8 cellular contexts compared by ENCODE assay signal in genomic region chr9:129483467-129484324, GRCh38.
DNase-seq lines count a peak whose midpoint lies in the region; ATAC-seq and TF ChIP-seq lines count a peak whose summit lies in the region.

No MANE protein-coding gene starts in this region.

- H3K4me2 ChIP-seq in PC-3 (ENCODE audit: low read length) (peak overlapping the region; percentile 87), skeletal muscle satellite cell (ENCODE audit: low read length) (peak overlapping the region; percentile 74)

- peak overlapping the region; percentile 71 for H2AFZ ChIP-seq in PC-3 (ENCODE audit: low read length)

- no peaks in the 10 kb centered on the region for H3K27me3 Mint-ChIP-seq in activated CD4-positive, alpha-beta T cell treated with anti-CD3 and anti-CD28 coated beads, Interleukin-2, amount 10 ng/mL, durations not matched to agents 24 days and 14 days

- H3K27ac ChIP-seq in PC-3 (ENCODE audit: low read length) = peak overlapping the region; percentile 98

- H3K79me2 ChIP-seq in PC-3 (ENCODE audit: low read length) = 0 out of 2 replicates have a peak, but pooled peaks cover 7% of the 10 kb centered on the region

- peak; percentile 76 for DNase-seq in activated CD4-positive, alpha-beta T cell treated with anti-CD3 and anti-CD28 coated beads, Interleukin-2, amount 10 ng/mL, durations not matched to agents 24 days and 14 days
- no peak for DNase-seq in activated CD4-positive, alpha-beta T cell treated with anti-CD3 and anti-CD28 coated beads for 4 hours
- DNase-seq in PC-3 (peak; percentile 72), cardiac fibroblast (ENCODE audit: low read depth in 2 of 2) (peak; percentile 97 to 98), iris pigment epithelial cell (ENCODE audit: low read depth) (peak; percentile 95), COR-L47 (lab: John Stamatoyannopoulos, UW) (no peak)

- CTCF ChIA-PET in PC-3 (lab: Charles Lee) = interaction anchor here (0.7 to 0.8 kb wide), 2 partner anchors 344 to 345 kb away, joined by 3 read pairs; no protein-coding TSS in a partner anchor

- H3K9me3 ChIP-seq in PC-3 (ENCODE audit: low read length) (no peaks in the 10 kb centered on the region), skeletal muscle satellite cell (replicated peaks; ENCODE audit: low read length) (no peaks in the 10 kb centered on the region)

- intact Hi-C loops in activated CD4-positive, alpha-beta T cell treated with anti-CD3 and anti-CD28 coated beads, Interleukin-2, amount 10 ng/mL, durations not matched to agents 24 days and 14 days (cut with micrococcal nuclease) = loop anchor here (1.0 to 2.0 kb wide), 2 partner anchors 13 to 23 kb away; no protein-coding TSS in a partner anchor
- intact Hi-C loops in PC-3 (cut with micrococcal nuclease) = loop anchor here (2.0 to 10.0 kb wide), 2 partner anchors 309 to 339 kb away; no protein-coding TSS in a partner anchor

- BruUV-seq in PC-3 (replicated peaks; lab: Mats Ljungman, UMichigan) = TSS peak; percentile 69

- H3K9ac ChIP-seq in PC-3 (ENCODE audit: low read length) = peak overlapping the region; percentile 93
- peak overlapping the region; percentile 98 for H3K9ac ChIP-seq in skeletal muscle satellite cell (ENCODE audit: low read depth, low read length)

- H3K9me2 ChIP-seq in PC-3 (replicated peaks; ENCODE audit: low read length) = no peaks in the 10 kb centered on the region

- H3K4me1 ChIP-seq in PC-3 (ENCODE audit: insufficient read depth, low read length) = peaks cover 42% of the 10 kb centered on the region
- H3K4me1 ChIP-seq in skeletal muscle satellite cell (ENCODE audit: control insufficient read depth, insufficient read depth, low read length) = peaks cover 66% of the 10 kb centered on the region

- ATAC-seq in PC-3 (peak; percentile 14), GM18858 (IDR thresholded peaks at IDR 0.05; ENCODE audit: unreplicated experiment) (no peak)

- H3K4me3 ChIP-seq in PC-3 (ENCODE audit: low read length) (peak overlapping the region; percentile 55; the same call in 1 of the 2 replicates), cardiac fibroblast (replicated peaks in 1 of 2; ENCODE audit: low read depth in 2 of 2, low read length in 2 of 2) (peak overlapping the region; percentile 22 to 28), skeletal muscle satellite cell (ENCODE audit: low read length) (peak overlapping the region; percentile 57)

- H4K20me1 ChIP-seq in PC-3 (ENCODE audit: low read length) = no peaks in the 10 kb centered on the region

- H3F3A ChIP-seq in PC-3 (ENCODE audit: low read length, unreplicated experiment) = no peaks in the 10 kb centered on the region

- POLR2A ChIA-PET in PC-3 (lab: Charles Lee; ENCODE audit: unreplicated experiment) = interaction anchor here (0.5 to 2.1 kb wide), 11 partner anchors 12 to 344 kb away, joined by 3 to 13 read pairs (median 4); partner anchors contain the start of gene IER5L

- no peaks in the 10 kb centered on the region for H3K36me3 ChIP-seq in PC-3 (ENCODE audit: low read depth, low read length)
- H3K36me3 ChIP-seq in skeletal muscle satellite cell (ENCODE audit: insufficient read depth, low read length) = no peaks in the 10 kb centered on the region

- peaks cover 2% of the 10 kb centered on the region for H3K36me3 Mint-ChIP-seq in activated CD4-positive, alpha-beta T cell treated with anti-CD3 and anti-CD28 coated beads, Interleukin-2, amount 10 ng/mL, durations not matched to agents 24 days and 14 days (ENCODE audit: low read depth)

- H3K9me3 Mint-ChIP-seq in activated CD4-positive, alpha-beta T cell treated with anti-CD3 and anti-CD28 coated beads, Interleukin-2, amount 10 ng/mL, durations not matched to agents 24 days and 14 days = no peaks in the 10 kb centered on the region

- TF ChIP-seq CTCF in PC-3 (conservative IDR thresholded peaks at IDR 0.05; ENCODE audit: low read depth, low read length) (no peak), cardiac fibroblast (IDR thresholded peaks at IDR 0.05; ENCODE audit: low read depth, low read length) (no peak)

- H3K4me3 Mint-ChIP-seq in activated CD4-positive, alpha-beta T cell treated with anti-CD3 and anti-CD28 coated beads, Interleukin-2, amount 10 ng/mL, durations not matched to agents 24 days and 14 days = peak overlapping the region; percentile 74

- H3K4me1 Mint-ChIP-seq in activated CD4-positive, alpha-beta T cell treated with anti-CD3 and anti-CD28 coated beads, Interleukin-2, amount 10 ng/mL, durations not matched to agents 24 days and 14 days = peaks cover 40% of the 10 kb centered on the region

- H3K27me3 ChIP-seq in PC-3 (ENCODE audit: low read length) = no peaks in the 10 kb centered on the region
- H3K27me3 ChIP-seq in skeletal muscle satellite cell (ENCODE audit: control insufficient read depth, insufficient read depth, low read length) = no peaks in the 10 kb centered on the region

- H3K27ac Mint-ChIP-seq in activated CD4-positive, alpha-beta T cell treated with anti-CD3 and anti-CD28 coated beads, Interleukin-2, amount 10 ng/mL, durations not matched to agents 24 days and 14 days = peak overlapping the region; percentile 76

Comparison
In these comparisons a context has a peak if more than half of its experiments do, and no peak if none do; other contexts are left out.
1. DNase-seq: peak in activated CD4-positive, alpha-beta T cell treated with anti-CD3 and anti-CD28 coated beads, Interleukin-2, amount 10 ng/mL, durations not matched to agents 24 days and 14 days (single experiment), PC-3 (single experiment), cardiac fibroblast (2 of 2) and iris pigment epithelial cell (single experiment); none in activated CD4-positive, alpha-beta T cell treated with anti-CD3 and anti-CD28 coated beads for 4 hours (0 of 2) and COR-L47 (single experiment).
2. Peak in every context shown above with its lines, with median percentiles within 50 percentile points of each other: H3K4me3 ChIP-seq.